ENCODE assay signal across 8 cellular contexts in the genomic region with DNA sequence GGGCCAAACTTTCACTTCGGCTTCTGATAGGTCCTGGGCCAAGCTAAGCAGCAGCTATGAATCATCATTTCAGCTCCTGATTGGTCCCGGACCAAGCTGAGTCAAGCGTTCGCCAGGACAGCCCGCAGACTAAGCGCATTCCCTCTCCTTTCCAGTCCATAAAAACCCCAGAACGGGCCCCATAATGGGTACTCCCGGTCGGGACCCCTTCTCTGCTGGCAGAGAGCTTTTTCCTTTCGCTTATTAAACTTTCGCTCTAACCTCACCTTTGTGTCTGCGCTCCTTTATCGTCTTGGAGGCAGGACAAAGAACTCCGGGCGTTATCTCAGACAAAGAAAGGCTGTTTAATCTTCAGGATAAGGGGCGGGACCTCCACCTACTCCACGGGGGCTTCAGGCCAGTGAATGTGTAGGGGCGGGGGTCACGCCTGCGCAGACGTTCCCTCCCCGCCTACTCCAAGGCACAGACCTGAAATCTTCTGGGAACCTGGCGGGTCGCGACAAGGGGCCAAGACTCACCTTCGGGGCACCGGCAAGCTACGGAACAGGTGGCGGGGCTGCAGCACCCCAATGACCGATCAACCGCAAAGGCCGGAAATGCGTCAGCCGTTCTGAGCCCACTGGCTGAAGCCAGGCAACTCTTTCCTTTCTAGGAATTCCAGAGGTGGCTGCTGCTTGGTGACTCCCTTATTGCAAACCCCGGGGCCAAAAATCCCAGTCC.
A peak's percentile ranks its signal among the peaks of the same experiment; 100 is the strongest.
DNase-seq lines count a peak whose midpoint lies in the region; ATAC-seq, FAIRE-seq and TF ChIP-seq lines count a peak whose summit lies in the region.

A gene (minus strand): TSS at position 585 of the 720 bp plus-strand sequence. CDS start 6,465 bp downstream, outside the sequence.

- peak; percentile 96 for FAIRE-seq in islet of Langerhans (lab: Jason Lieb, UNC)

- no peak for TF ChIP-seq CTCF in 22Rv1 (IDR thresholded peaks at IDR 0.05)

- peak within 1 kb of the TSS; percentile 93 for H3K27ac ChIP-seq in 22Rv1

- peak; percentile 66 for ATAC-seq in GM18858 (IDR thresholded peaks at IDR 0.05; ENCODE audit: unreplicated experiment)
- ATAC-seq in HG03064 (IDR thresholded peaks at IDR 0.05; ENCODE audit: low read depth, unreplicated experiment): peak; percentile 84
- ATAC-seq in activated CD4-positive, CD25-positive, alpha-beta regulatory T cell treated with anti-CD3 and anti-CD28 coated beads, Interleukin-2, amount 50 U/mL, for 24 hours: peak; percentile 89 to 91

- DNase-seq in NCI-H2196 (lab: John Stamatoyannopoulos, UW; ENCODE audit: unreplicated experiment) (peak; percentile 82), cerebellar cortex (ENCODE audit: low spot score) (peak; percentile 98)
- DNase-seq in stimulated activated CD4-positive, alpha-beta T cell treated with anti-CD3 and anti-CD28 coated beads, Interleukin-12 subunit alpha, Interleukin-12 subunit beta, amount 100 ng/mL, for 4 hours: peak; percentile 68

Comparison
In these comparisons a context has a peak if more than half of its experiments do, and no peak if none do; other contexts are left out.
1. Peak in every context shown above with its lines: DNase-seq, ATAC-seq and H3K27ac ChIP-seq.